ENCODE assay signal across 1 cellular context in genomic region chr10:113053881-113054280, GRCh38.
TF ChIP-seq lines count a peak whose summit lies in the region.

No MANE protein-coding gene starts in this region.

TF ChIP-seq in GM23338, 12 proteins besides CTCF, POLR2A, EP300 and RAD21 (continued from another document):
- TF ChIP-seq, protein P1, sequence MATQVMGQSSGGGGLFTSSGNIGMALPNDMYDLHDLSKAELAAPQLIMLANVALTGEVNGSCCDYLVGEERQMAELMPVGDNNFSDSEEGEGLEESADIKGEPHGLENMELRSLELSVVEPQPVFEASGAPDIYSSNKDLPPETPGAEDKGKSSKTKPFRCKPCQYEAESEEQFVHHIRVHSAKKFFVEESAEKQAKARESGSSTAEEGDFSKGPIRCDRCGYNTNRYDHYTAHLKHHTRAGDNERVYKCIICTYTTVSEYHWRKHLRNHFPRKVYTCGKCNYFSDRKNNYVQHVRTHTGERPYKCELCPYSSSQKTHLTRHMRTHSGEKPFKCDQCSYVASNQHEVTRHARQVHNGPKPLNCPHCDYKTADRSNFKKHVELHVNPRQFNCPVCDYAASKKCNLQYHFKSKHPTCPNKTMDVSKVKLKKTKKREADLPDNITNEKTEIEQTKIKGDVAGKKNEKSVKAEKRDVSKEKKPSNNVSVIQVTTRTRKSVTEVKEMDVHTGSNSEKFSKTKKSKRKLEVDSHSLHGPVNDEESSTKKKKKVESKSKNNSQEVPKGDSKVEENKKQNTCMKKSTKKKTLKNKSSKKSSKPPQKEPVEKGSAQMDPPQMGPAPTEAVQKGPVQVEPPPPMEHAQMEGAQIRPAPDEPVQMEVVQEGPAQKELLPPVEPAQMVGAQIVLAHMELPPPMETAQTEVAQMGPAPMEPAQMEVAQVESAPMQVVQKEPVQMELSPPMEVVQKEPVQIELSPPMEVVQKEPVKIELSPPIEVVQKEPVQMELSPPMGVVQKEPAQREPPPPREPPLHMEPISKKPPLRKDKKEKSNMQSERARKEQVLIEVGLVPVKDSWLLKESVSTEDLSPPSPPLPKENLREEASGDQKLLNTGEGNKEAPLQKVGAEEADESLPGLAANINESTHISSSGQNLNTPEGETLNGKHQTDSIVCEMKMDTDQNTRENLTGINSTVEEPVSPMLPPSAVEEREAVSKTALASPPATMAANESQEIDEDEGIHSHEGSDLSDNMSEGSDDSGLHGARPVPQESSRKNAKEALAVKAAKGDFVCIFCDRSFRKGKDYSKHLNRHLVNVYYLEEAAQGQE (IDR thresholded peaks at IDR 0.05; ENCODE audit: unreplicated experiment) = no peak
- TF ChIP-seq POLR2AphosphoS5 (IDR thresholded peaks at IDR 0.05; ENCODE audit: low read depth) (peak; percentile 27; the same call in 1 of the 2 replicates), EZH2phosphoT487 (IDR thresholded peaks at IDR 0.05; ENCODE audit: unreplicated experiment) (no peak), ZNF331 (CRISPR knock-in tag; IDR thresholded peaks at IDR 0.05; ENCODE audit: low read depth) (no peak), NANOG (IDR thresholded peaks at IDR 0.05; ENCODE audit: borderline replicate concordance) (peak; percentile 52; the same call in 1 of the 2 replicates), EZH2 (IDR thresholded peaks at IDR 0.05; ENCODE audit: low read depth, unreplicated experiment) (no peak), ETS1 (IDR thresholded peaks at IDR 0.05) (no peak), CREB1 (CRISPR knock-in tag; IDR thresholded peaks at IDR 0.05; ENCODE audit: low read depth) (no peak), JUNB (IDR thresholded peaks at IDR 0.05; ENCODE audit: unreplicated experiment) (no peak)
